In the genomic region with DNA sequence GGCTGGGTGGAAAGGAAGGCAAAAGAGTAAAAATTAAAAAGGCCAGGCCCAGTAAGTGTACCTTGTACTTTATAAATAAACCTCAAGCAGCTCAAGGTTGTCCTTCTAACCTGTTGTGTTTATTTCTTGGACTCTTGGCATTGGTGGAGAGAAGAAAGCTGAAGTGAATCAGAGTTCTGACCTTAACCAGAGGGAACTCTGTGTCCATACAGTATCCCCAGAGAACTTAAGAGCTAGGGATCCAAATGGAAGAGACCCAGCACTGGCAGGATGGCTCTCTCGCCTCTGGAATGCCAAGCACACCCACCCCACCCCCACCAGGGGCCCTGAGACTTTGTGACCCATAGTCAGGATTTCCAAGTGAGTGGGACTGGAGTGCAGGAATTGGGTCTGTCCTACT, we compare ENCODE assay signal across 15 cellular contexts. TPM values are rescaled to one million over a fixed set of nuclear protein-coding genes. Genes with fewer than 3 reads are reported as not detected.
DNase-seq lines count a peak whose midpoint lies in the region; ATAC-seq and TF ChIP-seq lines count a peak whose summit lies in the region.
"Had no signal": no experiment of that assay in that cellular context is flagged by ENCODE, and none has a peak within 500 bp of the region (broad histone marks: within the 10 kb centered on the region; RNA-seq: fewer than 3 reads in every experiment).

No MANE protein-coding gene starts in this region.

- TF ChIP-seq EP300 in tibial nerve (IDR thresholded peaks at IDR 0.05): no peak

- H3K9me2 ChIP-seq in hepatocyte (replicated peaks; ENCODE audit: insufficient read depth): no peaks in the 10 kb centered on the region

- DNase-seq in coronary artery (ENCODE audit: low spot score) (no peak), hepatocyte (ENCODE audit: low spot score) (no peak), psoas muscle (peak; percentile 55 to 71), tibial nerve (ENCODE audit: low spot score in 2 of 2) (no peak), Peyer's patch (no peak), activated T-cell treated with anti-CD3 and anti-CD28 coated beads for 4 hours (no peak)
- DNase-seq: activated CD4-positive, alpha-beta T cell treated with anti-CD3 and anti-CD28 coated beads, Interleukin-2, amount 50 U/mL, for 1 hour; activated naive CD8-positive, alpha-beta T cell treated with anti-CD3 and anti-CD28 coated beads for 36 hours; NCI-H146; NCI-H2171; NCI-H526 treated with DMSO at 0.1 percent for 48 hours had no signal

- H2AFZ ChIP-seq in hepatocyte: no peak overlapping the region

- H3K27ac ChIP-seq in coronary artery (peak overlapping the region; percentile 71 to 76), hepatocyte (peak overlapping the region; percentile 55), psoas muscle (peak overlapping the region; percentile 76), tibial nerve (peak overlapping the region in 3 of 4 donors; percentile 14 to 66 (median 60)), Peyer's patch (peak overlapping the region in 2 of 4 donors; percentile 67 to 77)
- H3K27ac ChIP-seq: VCaP had no signal

- H3K9me3 ChIP-seq in hepatocyte (ENCODE audit: low read depth) (no peaks in the 10 kb centered on the region), psoas muscle (no peaks in the 10 kb centered on the region), tibial nerve (no peaks in the 10 kb centered on the region), Peyer's patch (no peaks in the 10 kb centered on the region)

- H3K36me3 ChIP-seq in hepatocyte (replicated peaks; ENCODE audit: insufficient read depth, low read depth): no peaks in the 10 kb centered on the region
- peaks cover 2 to 39% of the 10 kb centered on the region in 2 donors for H3K36me3 ChIP-seq in psoas muscle (ENCODE audit: insufficient read depth in 1 of 2, low read depth in 1 of 2)
- peaks cover 0 to 66% (median 5%) of the 10 kb centered on the region in 3 donors for H3K36me3 ChIP-seq in tibial nerve
- H3K36me3 ChIP-seq in Peyer's patch: peaks cover 0 to 9% (median 0%) of the 10 kb centered on the region in 3 donors

- H4K20me1 ChIP-seq in hepatocyte (ENCODE audit: insufficient read depth, poor library complexity, severe bottlenecking): no peaks in the 10 kb centered on the region

- peak overlapping the region; percentile 6 for H3K4me3 ChIP-seq in coronary artery
- H3K4me3 ChIP-seq in hepatocyte: no peak overlapping the region
- no peak overlapping the region for H3K4me3 ChIP-seq in psoas muscle
- H3K4me3 ChIP-seq in tibial nerve: no peak overlapping the region
- H3K4me3 ChIP-seq in Peyer's patch: no peak overlapping the region

- H3K4me2 ChIP-seq in hepatocyte: no peak overlapping the region

- intact Hi-C loops in psoas muscle (cut with DNase I): no loop called here

- no peaks in the 10 kb centered on the region for H3K79me2 ChIP-seq in hepatocyte

- H3K27me3 ChIP-seq in hepatocyte (no peaks in the 10 kb centered on the region), psoas muscle (ENCODE audit: insufficient read depth in 3 of 3, low read length in 2 of 3) (no peaks in the 10 kb centered on the region), tibial nerve (no peaks in the 10 kb centered on the region), Peyer's patch (no peaks in the 10 kb centered on the region)

- TF ChIP-seq POLR2A in tibial nerve (IDR thresholded peaks at IDR 0.05) (no peak), Peyer's patch (IDR thresholded peaks at IDR 0.05) (no peak)

- TF ChIP-seq CTCF in coronary artery (IDR thresholded peaks at IDR 0.05) (no peak), hepatocyte (IDR thresholded peaks at IDR 0.05; ENCODE audit: poor library complexity) (no peak), psoas muscle (IDR thresholded peaks at IDR 0.05) (no peak), tibial nerve (IDR thresholded peaks at IDR 0.05) (no peak), Peyer's patch (IDR thresholded peaks at IDR 0.05) (no peak)

- H3K4me1 ChIP-seq in hepatocyte (ENCODE audit: insufficient read depth) (peaks cover 15% of the 10 kb centered on the region), psoas muscle (peaks cover 29% of the 10 kb centered on the region), tibial nerve (peaks cover 0 to 44% (median 4%) of the 10 kb centered on the region in 4 donors), Peyer's patch (peaks cover 0 to 26% (median 0%) of the 10 kb centered on the region in 4 donors)

- WGBS in hepatocyte (ENCODE audit: low lambda C conversion rate, missing lambda C conversion rate): 94% methylated on average over 1 of the region's 1 CpG
- WGBS in psoas muscle, 3 donors: 17 to 27% (median 27%) methylated on average over 1 of the region's 1 CpG
- WGBS in tibial nerve, 2 donors: 43 to 69% methylated on average over 1 of the region's 1 CpG

- ATAC-seq in psoas muscle: peak in 3 of 4 donors; percentile 46 to 80 (median 79)
- no peak for ATAC-seq in GM18861 (IDR thresholded peaks at IDR 0.05; ENCODE audit: unreplicated experiment)
- no peak for ATAC-seq in GM21423 (IDR thresholded peaks at IDR 0.05; ENCODE audit: unreplicated experiment)
- ATAC-seq: CD8-positive, alpha-beta T cell had no signal

RNA-seq across cellular contexts. Expression of gene NUDT2, which starts 14.2 kb away (rescaled TPM):
- total RNA-seq in hepatocyte: 19.6 and 29.0 TPM in 2 replicates
- 23.4 and 40.8 TPM in 2 replicates for polyA plus RNA-seq in hepatocyte
- total RNA-seq in psoas muscle: 10 to 100 TPM; 14.7 to 19.7 (median 16.4) TPM
- 10 to 100 TPM; 19.6 to 31.0 (median 28.3) TPM for polyA plus RNA-seq in psoas muscle
- total RNA-seq in tibial nerve: 10 to 100 TPM; 14.1 to 55.5 (median 25.4) TPM
- 10 to 100 TPM in 3 of 4 donors, not detected in 1; 13.8 to 20.0 (median 14.7) TPM for total RNA-seq in Peyer's patch

RNA-seq across cellular contexts. Expression of gene KIF24, which starts 14.5 kb away (rescaled TPM):
- total RNA-seq in hepatocyte: 1.3 and 1.8 TPM in 2 replicates
- 0.71 and 1.0 TPM in 2 replicates for polyA plus RNA-seq in hepatocyte
- total RNA-seq in psoas muscle: 1 to 10 TPM in 1 of 4 donors, under 1 TPM in 3; 0.37 to 1.6 (median 0.52) TPM
- polyA plus RNA-seq in psoas muscle: under 1 TPM; 0.10 to 0.57 (median 0.18) TPM
- 1 to 10 TPM in 3 of 4 donors, under 1 TPM in 1; 0.59 to 1.9 (median 1.5) TPM for total RNA-seq in tibial nerve
- total RNA-seq in Peyer's patch: 1 to 10 TPM; 2.1 to 5.2 (median 2.9) TPM

RNA-seq across cellular contexts. Expression of gene MYORG, which starts 33.1 kb away (rescaled TPM):
- total RNA-seq in hepatocyte: 30.0 and 32.2 TPM in 2 replicates
- 13.2 and 23.4 TPM in 2 replicates for polyA plus RNA-seq in hepatocyte
- total RNA-seq in psoas muscle: 10 to 100 TPM; 16.3 to 34.1 (median 25.1) TPM
- 10 to 100 TPM in 2 of 3 donors, 1 to 10 TPM in 1; 6.3 to 50.7 (median 38.6) TPM for polyA plus RNA-seq in psoas muscle
- 1 to 10 TPM; 4.8 to 9.0 (median 6.9) TPM for total RNA-seq in tibial nerve
- total RNA-seq in Peyer's patch: 10 to 100 TPM in 3 of 4 donors, 1 to 10 TPM in 1; 7.4 to 97.2 (median 88.3) TPM

Comparison
In these comparisons a context has a peak if more than half of its experiments do, and no peak if none do; other contexts are left out.
1. DNase-seq: peak in psoas muscle (2 of 2); none in coronary artery (single experiment), hepatocyte (single experiment), tibial nerve (0 of 2), Peyer's patch (0 of 3) and activated T-cell treated with anti-CD3 and anti-CD28 coated beads for 4 hours (single experiment).
2. ATAC-seq: peak in psoas muscle (3 of 4); none in GM18861 (single experiment) and GM21423 (single experiment).